Comparison of ENCODE assay signal across 8 cellular contexts in the genomic region with DNA sequence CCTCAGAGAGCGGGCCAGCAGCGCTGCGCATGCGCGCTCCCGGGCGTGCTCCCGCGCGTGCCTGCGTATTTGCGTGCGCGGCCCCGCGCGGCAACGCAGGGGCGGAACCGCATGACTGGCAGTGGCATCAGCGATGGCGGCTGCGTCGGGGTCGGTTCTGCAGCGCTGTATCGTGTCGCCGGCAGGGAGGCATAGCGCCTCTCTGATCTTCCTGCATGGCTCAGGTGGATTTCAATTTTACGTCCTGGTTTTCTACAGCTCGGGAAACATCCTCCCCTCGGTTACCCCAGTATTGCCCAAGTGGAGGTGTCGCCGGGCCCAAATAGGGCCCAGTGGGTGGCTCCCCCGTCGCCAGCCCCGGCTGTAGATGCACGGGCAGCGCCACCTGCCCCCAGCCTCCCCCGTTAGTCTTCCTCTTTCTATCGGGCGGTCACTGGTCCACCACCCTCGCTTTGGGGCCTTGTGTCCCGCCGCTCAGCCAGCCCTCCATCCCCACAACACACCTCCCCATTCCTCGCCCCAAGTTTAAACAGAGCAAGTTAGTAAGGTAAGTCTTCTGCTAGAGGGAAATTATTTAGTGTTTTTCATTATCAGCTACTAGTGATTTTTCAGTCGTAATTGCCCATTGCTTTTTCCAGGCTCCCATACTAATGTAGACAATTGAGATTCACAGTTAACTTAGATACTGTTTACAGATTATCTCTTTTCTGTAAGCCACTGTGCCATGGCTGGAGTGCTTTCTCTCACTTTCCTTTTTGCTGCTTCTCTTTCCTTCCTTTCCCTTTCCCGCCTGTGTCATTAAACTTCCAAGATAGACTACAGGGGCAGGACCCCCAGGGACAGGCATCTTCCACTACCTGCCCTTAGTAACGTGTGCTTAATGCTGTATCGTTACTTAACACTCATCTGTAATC. TPM values are rescaled to one million over a fixed set of nuclear protein-coding genes. Genes with fewer than 3 reads are reported as not detected.
A peak's percentile ranks its signal among the peaks of the same experiment; 100 is the strongest.
DNase-seq lines count a peak whose midpoint lies in the region; ATAC-seq, FAIRE-seq and TF ChIP-seq lines count a peak whose summit lies in the region.

A gene (plus strand): TSS at position 121 of the 914 bp plus-strand sequence. CDS start 13 bp downstream, at position 134.

- no peaks in the 10 kb centered on the region for H3K27me3 Mint-ChIP-seq in WTC11 (ENCODE audit: low read depth)
- peaks cover 0 to 12% (median 10%) of the 10 kb centered on the region in 3 donors for H3K27me3 Mint-ChIP-seq in immature natural killer cell (ENCODE audit: low read depth in 3 of 3)

- H3K4me3 ChIP-seq in bronchial epithelial cell (ENCODE audit: low read depth, low read length), result peak within 1 kb of the TSS; percentile 77

- no peaks in the 10 kb centered on the region for H3K27me3 ChIP-seq in bronchial epithelial cell (ENCODE audit: control insufficient read depth, insufficient read depth, low read length)

- CTCF ChIA-PET in WTC11 (lab: Charles Lee), result interaction anchor here (0.8 kb wide), 1 partner anchor 212 kb away, joined by 3 read pairs; no protein-coding TSS in a partner anchor

- ATAC-seq in GM18870 (IDR thresholded peaks at IDR 0.05; ENCODE audit: unreplicated experiment) (peak; percentile 55), HG03108 (IDR thresholded peaks at IDR 0.05; ENCODE audit: unreplicated experiment) (peak; percentile 45), WTC11 (peak; percentile 88)

- peaks cover 5% of the 10 kb centered on the region; the same call in 1 of the 2 replicates for H3K9me3 Mint-ChIP-seq in WTC11
- no peaks in the 10 kb centered on the region for H3K9me3 Mint-ChIP-seq in immature natural killer cell

- DNase-seq in AG08395 (ENCODE audit: low spot score) (peak; percentile 96), NCI-H2227 treated with DMSO at 0.1 percent for 48 hours (lab: John Stamatoyannopoulos, UW) (peak; percentile 84), WTC11 (ENCODE audit: low spot score) (peak; percentile 83), bronchial epithelial cell (ENCODE audit: low read depth) (peak; percentile 73), immature natural killer cell (peak; percentile 87 to 90 (median 89)), smooth muscle cell of the brain vasculature (ENCODE audit: low read depth, low spot score) (peak; percentile 78)

- H3K27ac Mint-ChIP-seq in WTC11, result peak within 1 kb of the TSS; percentile 94
- H3K27ac Mint-ChIP-seq in immature natural killer cell, result peak within 1 kb of the TSS; percentile 91 to 99 (median 96)

- H3K4me1 Mint-ChIP-seq in WTC11, result peaks cover 26% of the 10 kb centered on the region
- peaks cover 39 to 53% of the 10 kb centered on the region in 2 donors for H3K4me1 Mint-ChIP-seq in immature natural killer cell

- no peak for FAIRE-seq in bronchial epithelial cell (lab: Jason Lieb, UNC)

- H3K4me3 Mint-ChIP-seq in WTC11 (peak within 1 kb of the TSS; percentile 96), immature natural killer cell (peak within 1 kb of the TSS; percentile 92 to 99 (median 98))

- H3K36me3 Mint-ChIP-seq in WTC11, result peaks cover 3% of the 10 kb centered on the region; the same call in 1 of the 2 replicates
- H3K36me3 Mint-ChIP-seq in immature natural killer cell, result peaks cover 0 to 4% (median 0%) of the 10 kb centered on the region in 3 donors

- TF ChIP-seq CTCF in WTC11 (IDR thresholded peaks at IDR 0.05) (no peak), bronchial epithelial cell (IDR thresholded peaks at IDR 0.05; ENCODE audit: insufficient read depth, low read length, severe bottlenecking) (no peak)

- no peaks in the 10 kb centered on the region for H3K36me3 ChIP-seq in bronchial epithelial cell (ENCODE audit: control insufficient read depth, insufficient read depth, low read length)

- POLR2A ChIA-PET in WTC11 (lab: Charles Lee), result interaction anchor here (0.6 to 1.0 kb wide), 3 partner anchors 12 to 658 kb away, joined by 3 read pairs; no protein-coding TSS in a partner anchor

TF ChIP-seq in WTC11, 78 proteins besides CTCF, POLR2A, EP300 and RAD21 (continues in another document):
- TF ChIP-seq SP1 (CRISPR knock-in tag; conservative IDR thresholded peaks at IDR 0.05) (0 out of 2 replicates have a peak, but pooled peaks have one; percentile 33), NR3C1 (CRISPR knock-in tag; conservative IDR thresholded peaks at IDR 0.05; ENCODE audit: low read depth) (no peak), ATF1 (CRISPR knock-in tag; IDR thresholded peaks at IDR 0.05) (no peak), JAZF1 (CRISPR knock-in tag; IDR thresholded peaks at IDR 0.05) (no peak), HMGA2 (CRISPR knock-in tag; IDR thresholded peaks at IDR 0.05) (no peak), CBFB (CRISPR knock-in tag; IDR thresholded peaks at IDR 0.05; ENCODE audit: low read depth) (no peak), ETV6 (CRISPR knock-in tag; IDR thresholded peaks at IDR 0.05) (peak; percentile 20; the same call in 1 of the 2 replicates), ZNF396 (CRISPR knock-in tag; IDR thresholded peaks at IDR 0.05; ENCODE audit: borderline replicate concordance) (no peak), SOX15 (CRISPR knock-in tag; IDR thresholded peaks at IDR 0.05) (no peak), OVOL2 (CRISPR knock-in tag; IDR thresholded peaks at IDR 0.05; ENCODE audit: borderline replicate concordance) (no peak), ZNF219 (CRISPR knock-in tag; IDR thresholded peaks at IDR 0.05; ENCODE audit: borderline replicate concordance) (no peak), ZNF121 (CRISPR knock-in tag; IDR thresholded peaks at IDR 0.05) (0 out of 2 replicates have a peak, but pooled peaks have one; percentile 15), SMAD3 (CRISPR knock-in tag; IDR thresholded peaks at IDR 0.05; ENCODE audit: borderline replicate concordance) (peak; percentile 57; the same call in 1 of the 2 replicates), FOXP1 (CRISPR knock-in tag; IDR thresholded peaks at IDR 0.05; ENCODE audit: borderline replicate concordance) (peak; percentile 48; the same call in 1 of the 2 replicates)
- TF ChIP-seq, protein P1, sequence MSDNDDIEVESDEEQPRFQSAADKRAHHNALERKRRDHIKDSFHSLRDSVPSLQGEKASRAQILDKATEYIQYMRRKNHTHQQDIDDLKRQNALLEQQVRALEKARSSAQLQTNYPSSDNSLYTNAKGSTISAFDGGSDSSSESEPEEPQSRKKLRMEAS (CRISPR knock-in tag; IDR thresholded peaks at IDR 0.05), result peak; percentile 89
- TF ChIP-seq, protein P2, sequence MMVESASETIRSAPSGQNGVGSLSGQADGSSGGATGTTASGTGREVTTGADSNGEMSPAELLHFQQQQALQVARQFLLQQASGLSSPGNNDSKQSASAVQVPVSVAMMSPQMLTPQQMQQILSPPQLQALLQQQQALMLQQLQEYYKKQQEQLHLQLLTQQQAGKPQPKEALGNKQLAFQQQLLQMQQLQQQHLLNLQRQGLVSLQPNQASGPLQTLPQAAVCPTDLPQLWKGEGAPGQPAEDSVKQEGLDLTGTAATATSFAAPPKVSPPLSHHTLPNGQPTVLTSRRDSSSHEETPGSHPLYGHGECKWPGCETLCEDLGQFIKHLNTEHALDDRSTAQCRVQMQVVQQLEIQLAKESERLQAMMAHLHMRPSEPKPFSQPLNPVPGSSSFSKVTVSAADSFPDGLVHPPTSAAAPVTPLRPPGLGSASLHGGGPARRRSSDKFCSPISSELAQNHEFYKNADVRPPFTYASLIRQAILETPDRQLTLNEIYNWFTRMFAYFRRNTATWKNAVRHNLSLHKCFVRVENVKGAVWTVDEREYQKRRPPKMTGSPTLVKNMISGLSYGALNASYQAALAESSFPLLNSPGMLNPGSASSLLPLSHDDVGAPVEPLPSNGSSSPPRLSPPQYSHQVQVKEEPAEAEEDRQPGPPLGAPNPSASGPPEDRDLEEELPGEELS (CRISPR knock-in tag; IDR thresholded peaks at IDR 0.05), result 0 out of 2 replicates have a peak, but pooled peaks have one; percentile 40
- TF ChIP-seq, protein P3, sequence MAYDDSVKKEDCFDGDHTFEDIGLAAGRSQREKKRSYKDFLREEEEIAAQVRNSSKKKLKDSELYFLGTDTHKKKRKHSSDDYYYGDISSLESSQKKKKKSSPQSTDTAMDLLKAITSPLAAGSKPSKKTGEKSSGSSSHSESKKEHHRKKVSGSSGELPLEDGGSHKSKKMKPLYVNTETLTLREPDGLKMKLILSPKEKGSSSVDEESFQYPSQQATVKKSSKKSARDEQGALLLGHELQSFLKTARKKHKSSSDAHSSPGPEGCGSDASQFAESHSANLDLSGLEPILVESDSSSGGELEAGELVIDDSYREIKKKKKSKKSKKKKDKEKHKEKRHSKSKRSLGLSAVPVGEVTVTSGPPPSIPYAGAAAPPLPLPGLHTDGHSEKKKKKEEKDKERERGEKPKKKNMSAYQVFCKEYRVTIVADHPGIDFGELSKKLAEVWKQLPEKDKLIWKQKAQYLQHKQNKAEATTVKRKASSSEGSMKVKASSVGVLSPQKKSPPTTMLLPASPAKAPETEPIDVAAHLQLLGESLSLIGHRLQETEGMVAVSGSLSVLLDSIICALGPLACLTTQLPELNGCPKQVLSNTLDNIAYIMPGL (CRISPR knock-in tag; IDR thresholded peaks at IDR 0.05), result 0 out of 2 replicates have a peak, but pooled peaks have one; percentile 41
- TF ChIP-seq, protein P4, sequence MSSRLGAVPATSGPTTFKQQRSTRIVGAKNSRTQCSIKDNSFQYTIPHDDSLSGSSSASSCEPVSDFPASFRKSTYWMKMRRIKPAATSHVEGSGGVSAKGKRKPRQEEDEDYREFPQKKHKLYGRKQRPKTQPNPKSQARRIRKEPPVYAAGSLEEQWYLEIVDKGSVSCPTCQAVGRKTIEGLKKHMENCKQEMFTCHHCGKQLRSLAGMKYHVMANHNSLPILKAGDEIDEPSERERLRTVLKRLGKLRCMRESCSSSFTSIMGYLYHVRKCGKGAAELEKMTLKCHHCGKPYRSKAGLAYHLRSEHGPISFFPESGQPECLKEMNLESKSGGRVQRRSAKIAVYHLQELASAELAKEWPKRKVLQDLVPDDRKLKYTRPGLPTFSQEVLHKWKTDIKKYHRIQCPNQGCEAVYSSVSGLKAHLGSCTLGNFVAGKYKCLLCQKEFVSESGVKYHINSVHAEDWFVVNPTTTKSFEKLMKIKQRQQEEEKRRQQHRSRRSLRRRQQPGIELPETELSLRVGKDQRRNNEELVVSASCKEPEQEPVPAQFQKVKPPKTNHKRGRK (CRISPR knock-in tag; IDR thresholded peaks at IDR 0.05; ENCODE audit: borderline replicate concordance), result no peak
- TF ChIP-seq, protein P5, sequence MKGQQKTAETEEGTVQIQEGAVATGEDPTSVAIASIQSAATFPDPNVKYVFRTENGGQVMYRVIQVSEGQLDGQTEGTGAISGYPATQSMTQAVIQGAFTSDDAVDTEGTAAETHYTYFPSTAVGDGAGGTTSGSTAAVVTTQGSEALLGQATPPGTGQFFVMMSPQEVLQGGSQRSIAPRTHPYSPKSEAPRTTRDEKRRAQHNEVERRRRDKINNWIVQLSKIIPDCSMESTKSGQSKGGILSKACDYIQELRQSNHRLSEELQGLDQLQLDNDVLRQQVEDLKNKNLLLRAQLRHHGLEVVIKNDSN (CRISPR knock-in tag; IDR thresholded peaks at IDR 0.05), result peak; percentile 23; the same call in 1 of the 2 replicates

RNA-seq across cellular contexts. Expression of the gene that starts here (rescaled TPM):
- 20.7 to 27.5 TPM (median 26.7 TPM) in 3 replicates for total RNA-seq in WTC11 (2021)
- 12.1 and 25.5 TPM in 2 replicates for total RNA-seq in bronchial epithelial cell
- 10 to 100 TPM; 22.1 to 28.5 (median 25.4) TPM for polyA plus RNA-seq in immature natural killer cell

Comparison
In these comparisons a context has a peak if more than half of its experiments do, and no peak if none do; other contexts are left out.
1. Peak in every context shown above with its lines: DNase-seq, ATAC-seq and H3K4me3 ChIP-seq.